In genomic region chr19:18698321-18699167, GRCh38 we compare ENCODE assay signal across 16 cellular contexts. TPM values are rescaled to one million over a fixed set of nuclear protein-coding genes. Genes with fewer than 3 reads are reported as not detected.
DNase-seq lines count a peak whose midpoint lies in the region; ATAC-seq, FAIRE-seq and TF ChIP-seq lines count a peak whose summit lies in the region.
"Had no signal": no experiment of that assay in that cellular context is flagged by ENCODE, and none has a peak within 500 bp of the region (broad histone marks: within the 10 kb centered on the region; RNA-seq: fewer than 3 reads in every experiment).

No MANE protein-coding gene starts in this region.

- no peak for FAIRE-seq in K562 (lab: Jason Lieb, UNC)

- H3K4me3 ChIP-seq in K562 (no peak overlapping the region), neuronal stem cell (ENCODE audit: low read length in 2 of 2) (peak overlapping the region in 1 of 2 donors; percentile 31)
- H3K4me3 ChIP-seq: dorsolateral prefrontal cortex, hepatocyte, spleen, uterus had no signal

- ATAC-seq in K562 (no peak), GM21526 (IDR thresholded peaks at IDR 0.05; ENCODE audit: low FRiP score, unreplicated experiment) (no peak)
- ATAC-seq: activated CD4-positive, alpha-beta T cell treated with anti-CD3 and anti-CD28 coated beads for 36 hours had no signal

- H2BK15ac ChIP-seq in neuronal stem cell (ENCODE audit: low read length) = no peak overlapping the region

- H3K23ac ChIP-seq in neuronal stem cell (ENCODE audit: low read depth, low read length, poor library complexity) = peak overlapping the region; percentile 92

- H3K4me1 ChIP-seq in K562 (replicated peaks in 1 of 2; ENCODE audit: control insufficient read depth in 2 of 2, insufficient read depth in 2 of 2, low read length in 2 of 2) (peaks cover 17 to 48% of the 10 kb centered on the region in 2 experiments; a peak in 4 of 5 replicates), neuronal stem cell (ENCODE audit: control insufficient read depth in 2 of 2, insufficient read depth in 1 of 2, low read depth in 1 of 2, low read length in 2 of 2) (peaks cover 7 to 20% of the 10 kb centered on the region in 2 donors)

- 80% methylated on average over 18 of the region's 18 CpGs for WGBS in K562 (ENCODE audit: insufficient coverage, low coverage, missing lambda C conversion rate)
- no CpG with 5 or more reads among the region's 18 CpGs for WGBS in neuronal stem cell (ENCODE audit: extremely low coverage in 2 of 2, insufficient read length in 2 of 2, insufficient replicate concordance in 1 of 2), 2 donors

- intact Hi-C loops in K562 (cut with micrococcal nuclease) = no loop called here

- H2AK5ac ChIP-seq in neuronal stem cell (ENCODE audit: low read depth, low read length) = peak overlapping the region; percentile 47

- H3K27me3 ChIP-seq in K562 (ENCODE audit: control insufficient read depth in 2 of 2, insufficient read depth in 2 of 2, low read length in 2 of 2) (no peaks in the 10 kb centered on the region), neuronal stem cell (ENCODE audit: control insufficient read depth in 3 of 3, insufficient read depth in 3 of 3, low read depth in 1 of 3, low read length in 3 of 3) (no peaks in the 10 kb centered on the region)
- H3K27me3 ChIP-seq: dorsolateral prefrontal cortex, hepatocyte, uterus had no signal

- TF ChIP-seq RAD21 in K562 (CRISPR knock-in tag; conservative IDR thresholded peaks at IDR 0.05 in 1 of 2, IDR thresholded peaks at IDR 0.05 in 1 of 2) = no peak

- H3K4me2 ChIP-seq in K562 (ENCODE audit: insufficient read depth, low read length) = no peak overlapping the region
- H3K4me2 ChIP-seq in neuronal stem cell (ENCODE audit: insufficient read depth, low read length, poor library complexity, severe bottlenecking) = no peak overlapping the region
- H3K4me2 ChIP-seq: hepatocyte had no signal

- peak; percentile 12 for DNase-seq in NCI-H345 (lab: John Stamatoyannopoulos, UW)
- no peak for DNase-seq in NCI-H345 treated with DMSO at 0.1 percent for 48 hours (lab: John Stamatoyannopoulos, UW; ENCODE audit: unreplicated experiment)
- DNase-seq in NAMALWA (ENCODE audit: low spot score) = peak; percentile 54
- DNase-seq in K562 (ENCODE audit: extremely low read depth in 1 of 4, low spot score in 3 of 4) = no peak
- no peak for DNase-seq in neuronal stem cell (ENCODE audit: low spot score)
- DNase-seq in NOMO-1 treated with DMSO at 0.1 percent for 48 hours (lab: John Stamatoyannopoulos, UW; ENCODE audit: unreplicated experiment) = no peak
- no peak for DNase-seq in cerebellum (ENCODE audit: low spot score)
- DNase-seq: ACHN; activated CD4-positive, alpha-beta T cell treated with anti-CD3 and anti-CD28 coated beads for 36 hours; GF-D8; spleen; uterus had no signal

- no TSS peak for BruUV-seq in K562 (replicated peaks; lab: Mats Ljungman, UMichigan)

- no peak for TF ChIP-seq CTCF in K562 (IDR thresholded peaks at IDR 0.05 in 2 of 3, conservative IDR thresholded peaks at IDR 0.05 in 1 of 3; ENCODE audit: insufficient read depth in 2 of 3, low read depth in 1 of 3, low read length in 3 of 3)

- H3K79me1 ChIP-seq in neuronal stem cell (ENCODE audit: low read depth, low read length) = peaks cover 9% of the 10 kb centered on the region

- no peak overlapping the region for H2BK120ac ChIP-seq in neuronal stem cell (ENCODE audit: low read depth, low read length)

- H3K27ac ChIP-seq in K562 (ENCODE audit: extremely low read depth, low read depth, low read length) = no peak overlapping the region
- no peak overlapping the region for H3K27ac ChIP-seq in neuronal stem cell (replicated peaks; ENCODE audit: low read length)
- H3K27ac ChIP-seq: hepatocyte, HL-60, uterus had no signal

- H3K14ac ChIP-seq in neuronal stem cell (ENCODE audit: low read length) = peak overlapping the region; percentile 63

- in situ Hi-C loops in K562 (cut with MboI) = no loop called here

- H3K36me3 ChIP-seq in K562 (ENCODE audit: control insufficient read depth, insufficient read depth, low read length) = no peaks in the 10 kb centered on the region
- H3K36me3 ChIP-seq in neuronal stem cell (replicated peaks in 1 of 2; ENCODE audit: control insufficient read depth in 2 of 2, insufficient read depth in 2 of 2, low read length in 2 of 2) = peaks cover 0 to 4% of the 10 kb centered on the region in 2 donors
- H3K36me3 ChIP-seq: spleen, uterus had no signal

- H4K20me1 ChIP-seq in K562 (replicated peaks; ENCODE audit: control insufficient read depth, insufficient read depth, low read length) = peaks cover 30% of the 10 kb centered on the region

- no peak for TF ChIP-seq POLR2A in K562 (conservative IDR thresholded peaks at IDR 0.05)

- POLR2A ChIA-PET in K562 (lab: Yijun Ruan, JAX) = no interaction called here

- H2BK12ac ChIP-seq in neuronal stem cell (ENCODE audit: low read length) = no peak overlapping the region

- H3K18ac ChIP-seq in neuronal stem cell (ENCODE audit: low read length) = peak overlapping the region; percentile 35

- TF ChIP-seq EP300 in K562 (IDR thresholded peaks at IDR 0.05; ENCODE audit: low read length) = no peak

- H3K4ac ChIP-seq in neuronal stem cell (ENCODE audit: low read length) = no peak overlapping the region

- H3K9ac ChIP-seq in K562 (ENCODE audit: insufficient read depth in 1 of 2, low read depth in 2 of 2, low read length in 2 of 2) (no peak overlapping the region), neuronal stem cell (ENCODE audit: low read depth, low read length, poor library complexity) (no peak overlapping the region)

- H4K8ac ChIP-seq in neuronal stem cell (ENCODE audit: low read depth, low read length) = no peak overlapping the region

- no peak overlapping the region for H2BK5ac ChIP-seq in neuronal stem cell (ENCODE audit: low read length)

- no peaks in the 10 kb centered on the region for H3K9me3 ChIP-seq in K562 (replicated peaks; ENCODE audit: control insufficient read depth, insufficient read depth, low read depth, low read length)
- H3K9me3 ChIP-seq in neuronal stem cell (replicated peaks in 1 of 2; ENCODE audit: control insufficient read depth in 2 of 2, insufficient read depth in 1 of 2, low read depth in 1 of 2, low read length in 2 of 2) = peaks cover 0 to 3% of the 10 kb centered on the region in 2 donors
- H3K9me3 ChIP-seq: spleen, uterus had no signal

- CTCF ChIA-PET in K562 (lab: Yijun Ruan, JAX; ENCODE audit: low intra/inter-chr PET ratio) = no interaction called here

- peak overlapping the region; percentile 48 for H4K91ac ChIP-seq in neuronal stem cell (ENCODE audit: low read depth, low read length, poor library complexity)

- H2AFZ ChIP-seq in K562 (ENCODE audit: low read depth, low read length) (no peak overlapping the region), neuronal stem cell (ENCODE audit: low read length) (no peak overlapping the region)
- H2AFZ ChIP-seq: hepatocyte had no signal

- peaks cover 7% of the 10 kb centered on the region; the same call in 2 of the 3 replicates for H3K79me2 ChIP-seq in K562 (ENCODE audit: control insufficient read depth, insufficient read depth, low read length)

- peaks cover 3% of the 10 kb centered on the region for H3K9me1 ChIP-seq in K562 (ENCODE audit: control insufficient read depth, insufficient read depth, low read length)

TF ChIP-seq in K562, 482 proteins besides CTCF, POLR2A, EP300 and RAD21:
- 0 out of 2 replicates have a peak, but pooled peaks have one; percentile 32 for TF ChIP-seq ZBTB33 (CRISPR knock-in tag; IDR thresholded peaks at IDR 0.05)
- TF ChIP-seq ZNF197 (CRISPR knock-in tag; IDR thresholded peaks at IDR 0.05; ENCODE audit: low read depth) = no peak
- no peak for TF ChIP-seq ZNF184 (CRISPR knock-in tag; IDR thresholded peaks at IDR 0.05)
- TF ChIP-seq KDM1A (IDR thresholded peaks at IDR 0.05) = peak in 1 of 2 experiments; percentile 72; a peak in 1 of 4 replicates
- TF ChIP-seq ZKSCAN1 (IDR thresholded peaks at IDR 0.05; ENCODE audit: low read depth, low read length) = 0 out of 2 replicates have a peak, but pooled peaks have one; percentile 6
- no peak for TF ChIP-seq EWSR1 (IDR thresholded peaks at IDR 0.05; ENCODE audit: borderline replicate concordance, low read depth, partially characterized antibody)
- peak; percentile 98 for TF ChIP-seq ZKSCAN8 (CRISPR knock-in tag; IDR thresholded peaks at IDR 0.05)

RNA-seq across cellular contexts. Expression of gene CRTC1, which starts 15.1 kb away (rescaled TPM):
- total RNA-seq in K562 (2011; cell fraction: chromatin; rRNA removed; ENCODE audit: low replicate concordance) = 2.4 and 9.1 TPM in 2 replicates
- total RNA-seq in K562 (2011; cell fraction: nucleolus; rRNA removed) = 4.7 and 4.8 TPM in 2 replicates
- total RNA-seq in K562 (2011; cell fraction: nucleoplasm; rRNA removed) = 3.3 and 3.7 TPM in 2 replicates
- 1.5 and 1.6 TPM in 2 replicates for total RNA-seq in K562 (2014; rRNA removed)
- 0.25 and 0.29 TPM in 2 replicates for total RNA-seq in K562 (2014; rRNA removed; fragmentation: Illumina TruSeq; extraction: Trizol)
- total RNA-seq in K562 (2015; rRNA removed; fragmentation: Illumina TruSeq; extraction: Trizol) = 0.83 and 1.3 TPM in 2 replicates
- total RNA-seq in K562 (2021) = 3.8 and 4.3 TPM in 2 replicates
- polyA plus RNA-seq in K562 (2011; rRNA removed) = 0.36 and 0.47 TPM in 2 replicates
- 0.37 and 0.76 TPM in 2 replicates for polyA plus RNA-seq in K562 (2011; cell fraction: cytosol; rRNA removed)
- 3.5 and 10.4 TPM in 2 replicates for polyA plus RNA-seq in K562 (2011; cell fraction: nucleus; rRNA removed)
- 2.9 and 5.1 TPM in 2 replicates for polyA plus RNA-seq in K562 (2012)
- 1.2 and 1.7 TPM in 2 replicates for polyA plus RNA-seq in K562 (2014; fragmentation: Illumina TruSeq; extraction: Trizol)
- polyA plus RNA-seq in K562 (2014; fragmentation: Nextera tagmentation; extraction: Ambion mirVana) = not detected
- 1.8 and 2.1 TPM in 2 replicates for polyA plus RNA-seq in K562 (2014; rRNA removed)
- polyA minus RNA-seq in K562 (2011; rRNA and poly(A)+ RNA removed) = 0.15 and 0.49 TPM in 2 replicates
- polyA minus RNA-seq in K562 (2011; cell fraction: cytosol; rRNA and poly(A)+ RNA removed) = 0.48 TPM in 1 of 2 replicates, not detected in the other
- polyA minus RNA-seq in K562 (2011; cell fraction: nucleus; rRNA and poly(A)+ RNA removed) = 1.9 and 3.4 TPM in 2 replicates
- 17.4 TPM for polyA plus RNA-seq in neuronal stem cell (2013, experiment 1 of 2)
- 17.8 TPM for polyA plus RNA-seq in neuronal stem cell (2013, experiment 2 of 2)
- 12.8 TPM for total RNA-seq in cerebellum

Comparison
In these comparisons a context has a peak if more than half of its experiments do, and no peak if none do; other contexts are left out.
1. DNase-seq: peak in NCI-H345 (single experiment) and NAMALWA (single experiment); none in NCI-H345 treated with DMSO at 0.1 percent for 48 hours (single experiment), K562 (0 of 4), neuronal stem cell (single experiment), NOMO-1 treated with DMSO at 0.1 percent for 48 hours (single experiment) and cerebellum (single experiment).